ENCODE assay signal across 7 cellular contexts in the genomic region with DNA sequence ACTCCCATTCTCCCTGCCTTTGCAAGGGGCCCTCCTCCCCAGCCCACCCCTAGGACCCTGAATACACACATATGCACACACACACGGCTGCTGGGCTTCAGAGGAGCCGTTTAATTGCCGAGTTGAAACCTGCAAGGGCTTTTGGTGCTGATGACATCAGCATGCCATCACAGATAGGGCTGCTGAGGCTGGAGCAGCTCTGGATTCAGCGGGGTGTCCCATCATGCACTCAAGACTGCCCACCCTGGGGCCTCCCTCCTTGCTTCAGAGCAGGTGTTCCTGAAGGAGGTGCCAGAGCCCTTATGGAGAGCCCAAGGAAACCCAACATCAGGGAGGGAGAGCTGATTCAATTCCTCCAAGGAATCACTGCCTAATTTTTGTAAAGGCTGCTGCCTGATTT. TPM values are rescaled to one million over a fixed set of nuclear protein-coding genes. Genes with fewer than 3 reads are reported as not detected.
"Had no signal": no experiment of that assay in that cellular context is flagged by ENCODE, and none has a peak within 500 bp of the region (broad histone marks: within the 10 kb centered on the region; RNA-seq: fewer than 3 reads in every experiment).

No MANE protein-coding gene starts in this region.

- H3K9me3 Mint-ChIP-seq: H9 had no signal

- H3K4me3 Mint-ChIP-seq: H9 had no signal

- H3K27ac Mint-ChIP-seq: H9 had no signal

- DNase-seq: GM23248, GOT3, H9, IMR-90, KG1 had no signal

- ATAC-seq: HCT116, K562 had no signal

- H3K4me3 ChIP-seq: GM23248, K562 had no signal

- H3K27ac ChIP-seq: GM23248 had no signal

RNA-seq across cellular contexts. Expression of a gene that starts 5.7 kb away (rescaled TPM):
- total RNA-seq: GM23248, K562 had no signal
